Comparison of ENCODE assay signal across 19 cellular contexts in the genomic region with DNA sequence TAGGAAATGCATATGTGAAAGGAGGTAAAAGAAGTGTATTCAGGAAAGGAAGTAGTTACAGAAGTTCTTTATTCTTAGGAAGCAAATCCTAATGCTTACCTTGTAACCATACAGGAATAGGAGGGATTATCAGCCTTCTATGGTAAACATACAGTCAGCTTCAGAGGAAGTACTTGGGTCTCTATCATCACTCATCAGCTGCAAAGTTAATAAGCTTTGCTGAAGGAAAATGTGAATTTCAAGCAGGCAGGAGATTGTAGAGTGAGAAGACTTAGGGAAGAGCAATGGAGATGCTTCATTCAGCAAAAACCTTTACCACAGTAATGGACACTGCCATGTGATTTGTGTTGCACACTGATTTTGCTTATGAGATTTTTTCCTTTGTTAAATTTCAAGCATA.
DNase-seq lines count a peak whose midpoint lies in the region; ATAC-seq and TF ChIP-seq lines count a peak whose summit lies in the region.
"Had no signal": no experiment of that assay in that cellular context is flagged by ENCODE, and none has a peak within 500 bp of the region (broad histone marks: within the 10 kb centered on the region; RNA-seq: fewer than 3 reads in every experiment).

No MANE protein-coding gene starts in this region.

- no peak for TF ChIP-seq CTCF in activated CD8-positive, alpha-beta T cell treated with anti-CD3 and anti-CD28 coated beads for 36 hours (IDR thresholded peaks at IDR 0.05)
- TF ChIP-seq CTCF in progenitor cell of endocrine pancreas (IDR thresholded peaks at IDR 0.05; ENCODE audit: unreplicated experiment): no peak

- H3K4me3 Mint-ChIP-seq in activated CD8-positive, alpha-beta T cell treated with anti-CD3 and anti-CD28 coated beads, Interleukin-2, amount 10 ng/mL, durations not matched to agents 7 days and 5 days: no peak overlapping the region
- H3K4me3 Mint-ChIP-seq in activated CD8-positive, alpha-beta T cell treated with anti-CD3 and anti-CD28 coated beads for 36 hours: no peak overlapping the region
- H3K4me3 Mint-ChIP-seq in T-cell: peak overlapping the region in 1 of 3 donors; percentile 45
- no peak overlapping the region for H3K4me3 Mint-ChIP-seq in effector memory CD8-positive, alpha-beta T cell
- H3K4me3 Mint-ChIP-seq in progenitor cell of endocrine pancreas (ENCODE audit: low read depth): no peak overlapping the region
- H3K4me3 Mint-ChIP-seq: stimulated activated naive B cell treated with anti-CD40 and anti-IgM and Interleukin-4, amounts not matched to agents 10 μg/mL and 1 μg/mL and 100 μg/mL, for 72 hours had no signal

- POLR2A ChIA-PET in activated CD8-positive, alpha-beta T cell treated with anti-CD3 and anti-CD28 coated beads, Interleukin-2, amount 10 ng/mL, durations not matched to agents 7 days and 5 days (lab: Charles Lee): no interaction called here
- POLR2A ChIA-PET in activated CD8-positive, alpha-beta T cell treated with anti-CD3 and anti-CD28 coated beads for 36 hours (lab: Charles Lee): interaction anchor here (0.7 kb wide), 1 partner anchor 31 kb away, joined by 3 read pairs; no protein-coding TSS in a partner anchor
- POLR2A ChIA-PET in T-cell (lab: Charles Lee): no interaction called here

- H3K9me3 Mint-ChIP-seq in activated CD8-positive, alpha-beta T cell treated with anti-CD3 and anti-CD28 coated beads, Interleukin-2, amount 10 ng/mL, durations not matched to agents 7 days and 5 days (ENCODE audit: insufficient read depth): no peaks in the 10 kb centered on the region
- no peaks in the 10 kb centered on the region for H3K9me3 Mint-ChIP-seq in activated CD8-positive, alpha-beta T cell treated with anti-CD3 and anti-CD28 coated beads for 36 hours
- no peaks in the 10 kb centered on the region for H3K9me3 Mint-ChIP-seq in T-cell
- H3K9me3 Mint-ChIP-seq in effector memory CD8-positive, alpha-beta T cell: no peaks in the 10 kb centered on the region
- H3K9me3 Mint-ChIP-seq in progenitor cell of endocrine pancreas (ENCODE audit: low read depth): no peaks in the 10 kb centered on the region
- H3K9me3 Mint-ChIP-seq: stimulated activated naive B cell treated with anti-CD40 and anti-IgM and Interleukin-4, amounts not matched to agents 10 μg/mL and 1 μg/mL and 100 μg/mL, for 72 hours had no signal

- CTCF ChIA-PET in activated CD8-positive, alpha-beta T cell treated with anti-CD3 and anti-CD28 coated beads, Interleukin-2, amount 10 ng/mL, durations not matched to agents 7 days and 5 days (lab: Charles Lee): interaction anchor here (1.0 kb wide), 1 partner anchor 43 kb away, joined by 4 read pairs; no protein-coding TSS in a partner anchor
- CTCF ChIA-PET in activated CD8-positive, alpha-beta T cell treated with anti-CD3 and anti-CD28 coated beads for 36 hours (lab: Charles Lee): interaction anchor here (1.6 kb wide), 1 partner anchor 42 kb away, joined by 6 read pairs; no protein-coding TSS in a partner anchor
- CTCF ChIA-PET in T-cell (lab: Charles Lee): interaction anchor here in 1 of 2 donors (0.6 kb wide), 1 partner anchor 8 kb away, joined by 3 read pairs; no protein-coding TSS in a partner anchor

- no peaks in the 10 kb centered on the region for H3K27me3 Mint-ChIP-seq in activated CD8-positive, alpha-beta T cell treated with anti-CD3 and anti-CD28 coated beads, Interleukin-2, amount 10 ng/mL, durations not matched to agents 7 days and 5 days (ENCODE audit: low read depth)
- no peaks in the 10 kb centered on the region for H3K27me3 Mint-ChIP-seq in activated CD8-positive, alpha-beta T cell treated with anti-CD3 and anti-CD28 coated beads for 36 hours
- H3K27me3 Mint-ChIP-seq in T-cell (no peaks in the 10 kb centered on the region), progenitor cell of endocrine pancreas (no peaks in the 10 kb centered on the region)
- H3K27me3 Mint-ChIP-seq in effector memory CD8-positive, alpha-beta T cell: no peaks in the 10 kb centered on the region
- H3K27me3 Mint-ChIP-seq: stimulated activated naive B cell treated with anti-CD40 and anti-IgM and Interleukin-4, amounts not matched to agents 10 μg/mL and 1 μg/mL and 100 μg/mL, for 72 hours had no signal

- H3K27ac Mint-ChIP-seq in activated CD8-positive, alpha-beta T cell treated with anti-CD3 and anti-CD28 coated beads, Interleukin-2, amount 10 ng/mL, durations not matched to agents 7 days and 5 days: peak overlapping the region; percentile 14
- H3K27ac Mint-ChIP-seq in activated CD8-positive, alpha-beta T cell treated with anti-CD3 and anti-CD28 coated beads for 36 hours: no peak overlapping the region
- H3K27ac Mint-ChIP-seq in T-cell: peak overlapping the region; percentile 23 to 50
- peak overlapping the region; percentile 30 to 74 for H3K27ac Mint-ChIP-seq in effector memory CD8-positive, alpha-beta T cell
- H3K27ac Mint-ChIP-seq in progenitor cell of endocrine pancreas: peak overlapping the region; percentile 35
- H3K27ac Mint-ChIP-seq: stimulated activated naive B cell treated with anti-CD40 and anti-IgM and Interleukin-4, amounts not matched to agents 10 μg/mL and 1 μg/mL and 100 μg/mL, for 72 hours had no signal

- intact Hi-C loops in activated CD8-positive, alpha-beta T cell treated with anti-CD3 and anti-CD28 coated beads for 36 hours (cut with micrococcal nuclease): no loop called here

- peaks cover 26% of the 10 kb centered on the region for H3K4me1 Mint-ChIP-seq in activated CD8-positive, alpha-beta T cell treated with anti-CD3 and anti-CD28 coated beads, Interleukin-2, amount 10 ng/mL, durations not matched to agents 7 days and 5 days (ENCODE audit: low read depth)
- H3K4me1 Mint-ChIP-seq in activated CD8-positive, alpha-beta T cell treated with anti-CD3 and anti-CD28 coated beads for 36 hours (ENCODE audit: low read depth): peaks cover 32% of the 10 kb centered on the region
- H3K4me1 Mint-ChIP-seq in T-cell: peaks cover 44 to 51% (median 47%) of the 10 kb centered on the region in 3 donors
- H3K4me1 Mint-ChIP-seq in effector memory CD8-positive, alpha-beta T cell (ENCODE audit: low read depth in 2 of 2): peaks cover 16 to 30% of the 10 kb centered on the region in 2 donors
- H3K4me1 Mint-ChIP-seq in progenitor cell of endocrine pancreas (ENCODE audit: low read depth): peaks cover 7% of the 10 kb centered on the region

- DNase-seq in activated CD8-positive, alpha-beta T cell treated with anti-CD3 and anti-CD28 coated beads, Interleukin-2, amount 10 ng/mL, durations not matched to agents 7 days and 5 days: no peak
- no peak for DNase-seq in activated CD8-positive, alpha-beta T cell treated with anti-CD3 and anti-CD28 coated beads for 36 hours
- no peak for DNase-seq in T-cell
- no peak for DNase-seq in effector memory CD8-positive, alpha-beta T cell
- DNase-seq in progenitor cell of endocrine pancreas (ENCODE audit: low spot score, unreplicated experiment): no peak
- no peak for DNase-seq in NCI-H1092 (lab: John Stamatoyannopoulos, UW)
- no peak for DNase-seq in UCSD-AML1 (lab: John Stamatoyannopoulos, UW; ENCODE audit: unreplicated experiment)
- DNase-seq in NCI-H524 treated with DMSO at 0.1 percent for 48 hours (lab: John Stamatoyannopoulos, UW): no peak
- DNase-seq: activated T-cell treated with anti-CD3 and anti-CD28 coated beads for 4 hours; anterior cingulate cortex; COR-L47; cortex of kidney; MV-4-11; NCI-H2107; RPMI8226; stimulated activated naive B cell treated with anti-CD40 and anti-IgM and Interleukin-4, amounts not matched to agents 10 μg/mL and 1 μg/mL and 100 μg/mL, for 72 hours; SW 1271; upper lobe of left lung had no signal

- no peak for ATAC-seq in activated CD8-positive, alpha-beta T cell treated with anti-CD3 and anti-CD28 coated beads, Interleukin-2, amount 10 ng/mL, durations not matched to agents 7 days and 5 days
- ATAC-seq in activated CD8-positive, alpha-beta T cell treated with anti-CD3 and anti-CD28 coated beads for 36 hours: no peak
- no peak for ATAC-seq in T-cell (replicated peaks in 1 of 4)
- no peak for ATAC-seq in effector memory CD8-positive, alpha-beta T cell (replicated peaks)
- ATAC-seq: activated CD4-positive, CD25-positive, alpha-beta regulatory T cell treated with anti-CD3 and anti-CD28 coated beads, Interleukin-2, amount 50 U/mL, for 24 hours; stimulated activated naive B cell treated with anti-CD40 and anti-IgM and Interleukin-4, amounts not matched to agents 10 μg/mL and 1 μg/mL and 100 μg/mL, for 72 hours had no signal

- H3K36me3 Mint-ChIP-seq in activated CD8-positive, alpha-beta T cell treated with anti-CD3 and anti-CD28 coated beads, Interleukin-2, amount 10 ng/mL, durations not matched to agents 7 days and 5 days (ENCODE audit: low read depth): peaks cover 3% of the 10 kb centered on the region
- H3K36me3 Mint-ChIP-seq in activated CD8-positive, alpha-beta T cell treated with anti-CD3 and anti-CD28 coated beads for 36 hours (ENCODE audit: low read depth): peaks cover 9% of the 10 kb centered on the region
- H3K36me3 Mint-ChIP-seq in T-cell (no peaks in the 10 kb centered on the region), progenitor cell of endocrine pancreas (ENCODE audit: insufficient read depth) (no peaks in the 10 kb centered on the region)
- H3K36me3 Mint-ChIP-seq in effector memory CD8-positive, alpha-beta T cell (ENCODE audit: insufficient read depth): peaks cover 4% of the 10 kb centered on the region
